ENCODE assay signal across 19 cellular contexts in the genomic region with DNA sequence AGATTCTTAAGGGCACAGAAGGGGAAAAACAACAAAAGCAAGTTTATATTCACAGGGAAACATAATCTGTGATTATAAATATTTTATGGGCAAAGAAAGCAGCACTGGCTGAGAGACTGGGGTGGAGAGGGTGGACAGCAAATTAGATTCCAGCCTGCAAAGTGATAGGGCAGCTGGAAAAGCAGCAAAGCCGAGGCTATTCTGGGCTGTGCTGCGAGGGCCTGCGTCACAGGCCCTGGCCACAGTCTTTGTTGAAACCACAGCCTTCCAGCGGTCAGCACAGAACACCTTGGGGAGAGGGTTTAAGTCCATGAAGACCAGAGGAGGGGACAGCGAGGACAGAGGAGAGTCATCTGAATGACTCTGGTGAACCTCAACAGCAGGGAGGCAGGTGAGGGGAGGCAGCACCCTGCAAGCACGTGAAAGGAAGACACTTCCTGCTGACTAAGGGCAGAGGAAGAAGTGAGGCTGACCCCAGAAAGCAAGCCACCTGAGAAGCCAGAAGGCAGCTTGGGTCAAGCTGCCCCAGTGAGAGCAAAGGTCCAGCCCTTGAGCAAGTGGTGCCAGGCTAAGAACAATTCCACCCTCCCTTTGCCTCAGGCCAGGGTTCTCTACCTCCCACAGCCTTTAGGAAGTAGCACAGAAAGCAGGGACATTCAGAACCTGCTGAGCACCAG. TPM values are rescaled to one million over a fixed set of nuclear protein-coding genes. Genes with fewer than 3 reads are reported as not detected.
DNase-seq lines count a peak whose midpoint lies in the region; ATAC-seq and TF ChIP-seq lines count a peak whose summit lies in the region.
"Had no signal": no experiment of that assay in that cellular context is flagged by ENCODE, and none has a peak within 500 bp of the region (broad histone marks: within the 10 kb centered on the region; RNA-seq: fewer than 3 reads in every experiment).

No MANE protein-coding gene starts in this region.

- H3K4me1 Mint-ChIP-seq in CD4-positive, alpha-beta memory T cell = peaks cover 5 to 15% (median 8%) of the 10 kb centered on the region in 4 donors
- H3K4me1 Mint-ChIP-seq in nephron = peaks cover 8% of the 10 kb centered on the region
- H3K4me1 Mint-ChIP-seq in activated CD4-positive, alpha-beta memory T cell treated with anti-CD3 and anti-CD28 coated beads for 36 hours (ENCODE audit: low read depth) = no peaks in the 10 kb centered on the region

- POLR2A ChIA-PET in CD4-positive, alpha-beta memory T cell (lab: Charles Lee; ENCODE audit: partially characterized antibody) = interaction anchor here (0.7 kb wide), 1 partner anchor 11 kb away, joined by 3 read pairs; no protein-coding TSS in a partner anchor
- POLR2A ChIA-PET in PC-9 (lab: Charles Lee; ENCODE audit: unreplicated experiment) = no interaction called here
- POLR2A ChIA-PET in activated CD4-positive, alpha-beta memory T cell treated with anti-CD3 and anti-CD28 coated beads for 36 hours (lab: Charles Lee) = no interaction called here

- DNase-seq in CD4-positive, alpha-beta memory T cell = no peak
- DNase-seq in NT2/D1 (ENCODE audit: low read depth, low spot score) = no peak
- DNase-seq in heart right ventricle = peak in 1 of 2 donors; percentile 34
- DNase-seq in NCI-H1048 (lab: John Stamatoyannopoulos, UW) = no peak
- DNase-seq in PC-9 = no peak
- DNase-seq in activated CD4-positive, alpha-beta memory T cell treated with anti-CD3 and anti-CD28 coated beads for 36 hours = no peak
- DNase-seq: activated CD8-positive, alpha-beta memory T cell treated with anti-CD3 and anti-CD28 coated beads, Interleukin-2, amount 50 U/mL, for 48 hours; COR-L47; mesendoderm; NCI-H1694; occipital lobe; SHP77 treated with DMSO at 0.1 percent for 48 hours had no signal

- H3K9ac ChIP-seq in NT2/D1 (ENCODE audit: insufficient read length, low read depth) = peak overlapping the region; percentile 8

- peaks cover 7% of the 10 kb centered on the region; the same call in 1 of the 2 replicates for H3F3A ChIP-seq in PC-9 (ENCODE audit: insufficient read depth, low read depth)

- H3K27me3 Mint-ChIP-seq in CD4-positive, alpha-beta memory T cell = no peaks in the 10 kb centered on the region
- no peaks in the 10 kb centered on the region for H3K27me3 Mint-ChIP-seq in nephron (ENCODE audit: low read depth)
- no peaks in the 10 kb centered on the region for H3K27me3 Mint-ChIP-seq in activated CD4-positive, alpha-beta memory T cell treated with anti-CD3 and anti-CD28 coated beads for 36 hours
- H3K27me3 Mint-ChIP-seq: activated naive CD8-positive, alpha-beta T cell had no signal

- H3K9me2 ChIP-seq in PC-9 (ENCODE audit: insufficient read depth) = no peaks in the 10 kb centered on the region

- no peak for TF ChIP-seq POLR2A in gastroesophageal sphincter (IDR thresholded peaks at IDR 0.05)

- no peaks in the 10 kb centered on the region for H3K4me1 ChIP-seq in CD4-positive, alpha-beta memory T cell (ENCODE audit: insufficient read depth, low read length)
- H3K4me1 ChIP-seq in NT2/D1 (ENCODE audit: insufficient read depth, insufficient read length) = peaks cover 2% of the 10 kb centered on the region
- H3K4me1 ChIP-seq in heart right ventricle = peaks cover 12 to 63% (median 38%) of the 10 kb centered on the region in 9 donors
- H3K4me1 ChIP-seq in gastroesophageal sphincter = peaks cover 0 to 10% (median 0%) of the 10 kb centered on the region in 3 donors
- no peaks in the 10 kb centered on the region for H3K4me1 ChIP-seq in PC-9 (replicated peaks; ENCODE audit: insufficient read depth)

- intact Hi-C loops in CD4-positive, alpha-beta memory T cell (cut with micrococcal nuclease) = no loop called here
- intact Hi-C loops in heart right ventricle (cut with DNase I) = no loop called here
- intact Hi-C loops in PC-9 (cut with micrococcal nuclease; ENCODE audit: unreplicated experiment) = no loop called here
- intact Hi-C loops in activated CD4-positive, alpha-beta memory T cell treated with anti-CD3 and anti-CD28 coated beads for 36 hours (cut with micrococcal nuclease) = no loop called here

- no peaks in the 10 kb centered on the region for H3K9me3 ChIP-seq in CD4-positive, alpha-beta memory T cell (ENCODE audit: control insufficient read depth in 1 of 2, low read length in 2 of 2)
- H3K9me3 ChIP-seq in NT2/D1 (ENCODE audit: insufficient read depth, low read length) (no peaks in the 10 kb centered on the region), heart right ventricle (no peaks in the 10 kb centered on the region), gastroesophageal sphincter (no peaks in the 10 kb centered on the region), PC-9 (ENCODE audit: insufficient read depth, low read depth) (no peaks in the 10 kb centered on the region)

- no peak overlapping the region for H3K4me2 ChIP-seq in PC-9
- H3K4me2 ChIP-seq: smooth muscle cell had no signal

- H3K27me3 ChIP-seq in CD4-positive, alpha-beta memory T cell (ENCODE audit: insufficient read depth, low read length) = no peaks in the 10 kb centered on the region
- H3K27me3 ChIP-seq in NT2/D1 (ENCODE audit: insufficient read depth, insufficient read length) = no peaks in the 10 kb centered on the region
- no peaks in the 10 kb centered on the region for H3K27me3 ChIP-seq in heart right ventricle
- no peaks in the 10 kb centered on the region for H3K27me3 ChIP-seq in gastroesophageal sphincter
- H3K27me3 ChIP-seq in PC-9 (ENCODE audit: insufficient read depth, low read depth) = no peaks in the 10 kb centered on the region

- no peaks in the 10 kb centered on the region for H3K9me3 Mint-ChIP-seq in CD4-positive, alpha-beta memory T cell
- H3K9me3 Mint-ChIP-seq in nephron = no peaks in the 10 kb centered on the region
- no peaks in the 10 kb centered on the region for H3K9me3 Mint-ChIP-seq in activated CD4-positive, alpha-beta memory T cell treated with anti-CD3 and anti-CD28 coated beads for 36 hours

- no peak for TF ChIP-seq EP300 in gastroesophageal sphincter (IDR thresholded peaks at IDR 0.05)

- H3K36me3 ChIP-seq in CD4-positive, alpha-beta memory T cell (ENCODE audit: insufficient read depth, low read length) = peaks cover 41% of the 10 kb centered on the region
- H3K36me3 ChIP-seq in NT2/D1 (ENCODE audit: insufficient read depth, insufficient read length, low read length) (peaks cover 86% of the 10 kb centered on the region), heart right ventricle (peaks cover 0 to 89% (median 16%) of the 10 kb centered on the region in 9 donors), gastroesophageal sphincter (peaks cover 0 to 87% of the 10 kb centered on the region in 2 donors), PC-9 (ENCODE audit: low read depth) (peaks cover 25% of the 10 kb centered on the region)

- TF ChIP-seq CTCF in heart right ventricle (IDR thresholded peaks at IDR 0.05) (no peak), nephron (IDR thresholded peaks at IDR 0.05; ENCODE audit: unreplicated experiment in 3 of 3) (no peak), gastroesophageal sphincter (IDR thresholded peaks at IDR 0.05) (no peak), PC-9 (conservative IDR thresholded peaks at IDR 0.05) (no peak)

- H2AFZ ChIP-seq in PC-9 = no peak overlapping the region

- no TSS peak for BruUV-seq in PC-9 (replicated peaks; lab: Mats Ljungman, UMichigan)

- 63 to 73% methylated on average over 6 of the region's 6 CpGs for WGBS in heart right ventricle, 2 donors
- WGBS in gastroesophageal sphincter (ENCODE audit: low coverage in 1 of 2), 2 donors = 65 to 88% methylated on average over 1 to 6 of the region's 6 CpGs

- CTCF ChIA-PET in CD4-positive, alpha-beta memory T cell (lab: Charles Lee; ENCODE audit: partially characterized antibody) = interaction anchor here (0.7 to 1.5 kb wide), 3 partner anchors 8 to 14 kb away, joined by 3 to 4 read pairs (median 3); no protein-coding TSS in a partner anchor
- CTCF ChIA-PET in PC-9 (lab: Charles Lee) = interaction anchor here (0.6 kb wide), 1 partner anchor 111 kb away, joined by 3 read pairs; no protein-coding TSS in a partner anchor
- CTCF ChIA-PET in activated CD4-positive, alpha-beta memory T cell treated with anti-CD3 and anti-CD28 coated beads for 36 hours (lab: Charles Lee) = interaction anchor here (1.8 to 2.1 kb wide), 2 partner anchors 12 to 14 kb away, joined by 5 to 10 read pairs; no protein-coding TSS in a partner anchor

- peak overlapping the region in 4 of 7 donors; percentile 11 to 43 (median 24) for H3K27ac Mint-ChIP-seq in CD4-positive, alpha-beta memory T cell
- peak overlapping the region in 2 of 3 experiments; percentile 25 to 39 for H3K27ac Mint-ChIP-seq in nephron
- H3K27ac Mint-ChIP-seq in activated CD4-positive, alpha-beta memory T cell treated with anti-CD3 and anti-CD28 coated beads for 36 hours = no peak overlapping the region
- H3K27ac Mint-ChIP-seq: activated naive CD8-positive, alpha-beta T cell had no signal

- peaks cover 3% of the 10 kb centered on the region; the same call in 1 of the 2 replicates for H3K79me2 ChIP-seq in PC-9 (ENCODE audit: low read depth)

- no peak overlapping the region for H3K4me3 Mint-ChIP-seq in CD4-positive, alpha-beta memory T cell
- H3K4me3 Mint-ChIP-seq in nephron = no peak overlapping the region
- H3K4me3 Mint-ChIP-seq in activated CD4-positive, alpha-beta memory T cell treated with anti-CD3 and anti-CD28 coated beads for 36 hours = no peak overlapping the region
- H3K4me3 Mint-ChIP-seq: activated naive CD8-positive, alpha-beta T cell had no signal

- ATAC-seq in heart right ventricle (peak; percentile 61 to 94 (median 90)), gastroesophageal sphincter (no peak)
- ATAC-seq: esophagus mucosa had no signal

- peaks cover 49 to 71% of the 10 kb centered on the region in 2 donors for H3K36me3 Mint-ChIP-seq in CD4-positive, alpha-beta memory T cell
- peaks cover 67% of the 10 kb centered on the region for H3K36me3 Mint-ChIP-seq in nephron (ENCODE audit: low read depth)
- H3K36me3 Mint-ChIP-seq in activated CD4-positive, alpha-beta memory T cell treated with anti-CD3 and anti-CD28 coated beads for 36 hours = peaks cover 30% of the 10 kb centered on the region

- H3K4me3 ChIP-seq in CD4-positive, alpha-beta memory T cell (ENCODE audit: low read length in 2 of 2) = no peak overlapping the region
- H3K4me3 ChIP-seq in NT2/D1 (ENCODE audit: insufficient read length, low read depth) (no peak overlapping the region), heart right ventricle (no peak overlapping the region), gastroesophageal sphincter (no peak overlapping the region), PC-9 (no peak overlapping the region)
- H3K4me3 ChIP-seq: smooth muscle cell had no signal

- no peak overlapping the region for H3K27ac ChIP-seq in CD4-positive, alpha-beta memory T cell (ENCODE audit: low read depth, low read length)
- H3K27ac ChIP-seq in heart right ventricle (peak overlapping the region; percentile 24 to 95 (median 80)), gastroesophageal sphincter (peak overlapping the region in 1 of 4 donors; percentile 5), PC-9 (no peak overlapping the region)

- H4K20me1 ChIP-seq in PC-9 (ENCODE audit: insufficient read depth) = peaks cover 17% of the 10 kb centered on the region; the same call in 1 of the 2 replicates

RNA-seq across cellular contexts. Expression of gene MRPL14, which starts 17.1 kb away (rescaled TPM):
- total RNA-seq in CD4-positive, alpha-beta memory T cell = 10 to 100 TPM; 21.7 to 23.9 TPM
- polyA plus RNA-seq in CD4-positive, alpha-beta memory T cell = 100 to 1,000 TPM; 103 to 123 TPM
- total RNA-seq in heart right ventricle (10 to 100 TPM; 35.1 to 51.5 (median 41.4) TPM), gastroesophageal sphincter (10 to 100 TPM; 31.6 to 40.5 (median 35.8) TPM), PC-9 (2021) (96.3 and 97.9 TPM in 2 replicates)
- 10 to 100 TPM; 29.9 to 89.7 TPM for polyA plus RNA-seq in heart right ventricle
- total RNA-seq in activated CD4-positive, alpha-beta memory T cell treated with anti-CD3 and anti-CD28 coated beads for 36 hours = 10 to 100 TPM; 49.5 to 50.1 TPM

RNA-seq across cellular contexts. Expression of gene TMEM63B, which starts 17.2 kb away (rescaled TPM):
- total RNA-seq in CD4-positive, alpha-beta memory T cell = 10 to 100 TPM; 20.7 to 24.1 TPM
- 1 to 10 TPM in 1 of 2 donors, under 1 TPM in 1; 0.91 to 2.3 TPM for polyA plus RNA-seq in CD4-positive, alpha-beta memory T cell
- total RNA-seq in heart right ventricle = 10 to 100 TPM; 32.2 to 67.1 (median 37.6) TPM
- 10 to 100 TPM; 20.3 to 37.4 TPM for polyA plus RNA-seq in heart right ventricle
- 10 to 100 TPM; 11.3 to 32.0 (median 23.9) TPM for total RNA-seq in gastroesophageal sphincter
- total RNA-seq in PC-9 (2021) = 36.1 and 38.5 TPM in 2 replicates
- total RNA-seq in activated CD4-positive, alpha-beta memory T cell treated with anti-CD3 and anti-CD28 coated beads for 36 hours = 10 to 100 TPM; 11.6 to 13.0 TPM

RNA-seq across cellular contexts. Expression of gene CAPN11, which starts 48.5 kb away (rescaled TPM):
- total RNA-seq in CD4-positive, alpha-beta memory T cell = not detected
- polyA plus RNA-seq in CD4-positive, alpha-beta memory T cell = not detected
- total RNA-seq in heart right ventricle = under 1 TPM in 6 of 10 donors, not detected in 4; 0.09 to 0.72 (median 0.24) TPM
- under 1 TPM; 0.32 to 0.37 TPM for polyA plus RNA-seq in heart right ventricle
- total RNA-seq in gastroesophageal sphincter = under 1 TPM in 3 of 4 donors, not detected in 1; 0.19 to 0.45 (median 0.27) TPM
- total RNA-seq in PC-9 (2021) = not detected in 2 replicates
- total RNA-seq in activated CD4-positive, alpha-beta memory T cell treated with anti-CD3 and anti-CD28 coated beads for 36 hours = under 1 TPM in 1 of 2 experiments, not detected in 1; 0.12 TPM
- total RNA-seq: M059J; occipital lobe; smooth muscle cell; T-helper 2 cell treated with Interferon-gamma antibody and Interleukin-4, amounts not matched to agents 100 ng/mL and 5 ng/mL, for 36 hours had no signal

Comparison
In these comparisons a context has a peak if more than half of its experiments do, and no peak if none do; other contexts are left out.
1. H3K27ac ChIP-seq: peak in heart right ventricle (10 of 10); none in CD4-positive, alpha-beta memory T cell (single experiment) and PC-9 (single experiment).